Comparison of ENCODE assay signal across 36 cellular contexts in the genomic region with DNA sequence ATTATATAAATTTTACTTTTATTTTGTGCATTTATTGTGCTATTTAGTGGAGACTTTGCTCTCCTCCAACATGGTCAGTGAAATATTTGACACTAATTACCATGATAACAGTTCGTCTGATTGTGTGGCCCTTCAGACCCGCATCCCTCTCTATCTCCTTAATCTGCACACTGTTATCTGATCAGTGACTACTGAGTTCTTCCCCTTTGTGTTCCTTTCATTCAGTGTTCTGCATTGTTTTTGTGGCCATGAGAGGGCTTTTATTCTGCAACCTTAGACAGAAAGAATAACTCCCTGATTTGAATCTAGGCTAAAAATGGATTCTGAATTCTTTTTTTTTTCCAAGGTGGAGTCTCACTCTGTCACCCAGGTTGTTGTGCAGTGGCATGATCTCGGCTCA. TPM values are rescaled to one million over a fixed set of nuclear protein-coding genes. Genes with fewer than 3 reads are reported as not detected.
"Had no signal": no experiment of that assay in that cellular context is flagged by ENCODE, and none has a peak within 500 bp of the region (broad histone marks: within the 10 kb centered on the region; RNA-seq: fewer than 3 reads in every experiment).

No MANE protein-coding gene starts in this region.

- H3K27me3 Mint-ChIP-seq: activated B cell treated with CpG ODN at 0.5 μM for 24 hours; activated CD4-positive, alpha-beta T cell treated with anti-CD3 and anti-CD28 coated beads, Interleukin-2, amount 10 ng/mL, durations not matched to agents 7 days and 5 days; activated naive CD4-positive, alpha-beta T cell treated with anti-CD3 and anti-CD28 coated beads, Interleukin-2, amount 50 U/mL, for 24 hours; activated naive CD8-positive, alpha-beta T cell; activated naive CD8-positive, alpha-beta T cell treated with anti-CD3 and anti-CD28 coated beads, Interleukin-2, amount 10 ng/mL, durations not matched to agents 7 days and 5 days; activated T-cell treated with anti-CD3 and anti-CD28 coated beads, Interleukin-2, amount 50 U/mL, for 24 hours; brain; central memory CD8-positive, alpha-beta T cell had no signal

- ATAC-seq: activated CD8-positive, alpha-beta memory T cell treated with anti-CD3 and anti-CD28 coated beads, Interleukin-2, amount 10 ng/mL, durations not matched to agents 7 days and 5 days; activated CD8-positive, alpha-beta T cell treated with anti-CD3 and anti-CD28 coated beads, Interleukin-2, amount 10 ng/mL, durations not matched to agents 7 days and 5 days; activated naive CD8-positive, alpha-beta T cell treated with anti-CD3 and anti-CD28 coated beads, Interleukin-2, amount 50 U/mL, for 24 hours had no signal

- H3K4me1 ChIP-seq: ascending aorta had no signal

- H3K27ac ChIP-seq: ascending aorta, cardiac muscle cell, VCaP had no signal

- H3K9me3 ChIP-seq: ascending aorta had no signal

- H3K9me3 Mint-ChIP-seq: activated naive CD8-positive, alpha-beta T cell treated with anti-CD3 and anti-CD28 coated beads, Interleukin-2, amount 10 ng/mL, durations not matched to agents 7 days and 5 days; brain; central memory CD8-positive, alpha-beta T cell had no signal

- H3K27ac Mint-ChIP-seq: activated B cell treated with CpG ODN at 0.5 μM for 24 hours; activated CD4-positive, alpha-beta memory T cell treated with anti-CD3 and anti-CD28 coated beads, Interleukin-2, amount 10 ng/mL, durations not matched to agents 7 days and 5 days; activated CD4-positive, alpha-beta T cell treated with anti-CD3 and anti-CD28 coated beads, Interleukin-2, amount 10 ng/mL, durations not matched to agents 7 days and 5 days; activated CD8-positive, alpha-beta memory T cell treated with anti-CD3 and anti-CD28 coated beads, Interleukin-2, amount 10 ng/mL, durations not matched to agents 7 days and 5 days; activated CD8-positive, alpha-beta T cell treated with anti-CD3 and anti-CD28 coated beads, Interleukin-2, amount 10 ng/mL, durations not matched to agents 7 days and 5 days; activated naive CD4-positive, alpha-beta T cell treated with anti-CD3 and anti-CD28 coated beads, Interleukin-2, amount 10 ng/mL, durations not matched to agents 7 days and 5 days; activated naive CD4-positive, alpha-beta T cell treated with anti-CD3 and anti-CD28 coated beads, Interleukin-2, amount 50 U/mL, for 24 hours; activated naive CD8-positive, alpha-beta T cell; activated naive CD8-positive, alpha-beta T cell treated with anti-CD3 and anti-CD28 coated beads, Interleukin-2, amount 10 ng/mL, durations not matched to agents 7 days and 5 days; activated naive CD8-positive, alpha-beta T cell treated with anti-CD3 and anti-CD28 coated beads, Interleukin-2, amount 50 U/mL, for 24 hours; activated T-cell treated with anti-CD3 and anti-CD28 coated beads, Interleukin-2, amount 50 U/mL, for 24 hours; activated T-helper 2 cell treated with anti-CD3 and anti-CD28 coated beads, Interferon-gamma antibody, Interleukin-2, Interleukin-4, amounts not matched to agents 10 μg/mL and 5 μg/mL and 100 μg/mL, durations not matched to agents 14 hours and 24 hours and 36 hours; brain; T-helper 1 cell treated with Interleukin-12 subunit alpha and Interleukin-12 subunit beta and Interleukin-4 antibody, amounts not matched to agents 30 μg/mL and 1 μg/mL, for 36 hours; T-helper 2 cell treated with Interferon-gamma antibody and Interleukin-4, amounts not matched to agents 5 μg/mL and 100 μg/mL, for 36 hours had no signal

- FAIRE-seq: bronchial epithelial cell, TTC549 had no signal

- H3K27me3 ChIP-seq: ascending aorta, cardiac muscle cell had no signal

- H3K4me3 ChIP-seq: ascending aorta, cardiac muscle cell had no signal

- H3K36me3 ChIP-seq: ascending aorta, cardiac muscle cell had no signal

- H3K4me3 Mint-ChIP-seq: activated B cell treated with CpG ODN at 0.5 μM for 24 hours; activated CD4-positive, alpha-beta memory T cell treated with anti-CD3 and anti-CD28 coated beads, Interleukin-2, amount 10 ng/mL, durations not matched to agents 7 days and 5 days; activated CD4-positive, alpha-beta T cell treated with anti-CD3 and anti-CD28 coated beads, Interleukin-2, amount 10 ng/mL, durations not matched to agents 7 days and 5 days; activated CD8-positive, alpha-beta memory T cell treated with anti-CD3 and anti-CD28 coated beads, Interleukin-2, amount 10 ng/mL, durations not matched to agents 7 days and 5 days; activated CD8-positive, alpha-beta T cell treated with anti-CD3 and anti-CD28 coated beads, Interleukin-2, amount 10 ng/mL, durations not matched to agents 7 days and 5 days; activated naive CD4-positive, alpha-beta T cell treated with anti-CD3 and anti-CD28 coated beads, Interleukin-2, amount 10 ng/mL, durations not matched to agents 7 days and 5 days; activated naive CD4-positive, alpha-beta T cell treated with anti-CD3 and anti-CD28 coated beads, Interleukin-2, amount 50 U/mL, for 24 hours; activated naive CD8-positive, alpha-beta T cell; activated naive CD8-positive, alpha-beta T cell treated with anti-CD3 and anti-CD28 coated beads, Interleukin-2, amount 10 ng/mL, durations not matched to agents 7 days and 5 days; activated naive CD8-positive, alpha-beta T cell treated with anti-CD3 and anti-CD28 coated beads, Interleukin-2, amount 50 U/mL, for 24 hours; activated T-cell treated with anti-CD3 and anti-CD28 coated beads, Interleukin-2, amount 50 U/mL, for 24 hours; brain; central memory CD8-positive, alpha-beta T cell; T-helper 1 cell treated with Interleukin-12 subunit alpha and Interleukin-12 subunit beta and Interleukin-4 antibody, amounts not matched to agents 30 μg/mL and 1 μg/mL, for 36 hours; T-helper 2 cell treated with Interferon-gamma antibody and Interleukin-4, amounts not matched to agents 5 μg/mL and 100 μg/mL, for 36 hours had no signal

- DNase-seq: activated B cell treated with CpG ODN at 0.5 μM for 24 hours; activated CD4-positive, alpha-beta memory T cell treated with anti-CD3 and anti-CD28 coated beads, Interleukin-2, amount 10 ng/mL, durations not matched to agents 7 days and 5 days; activated CD4-positive, alpha-beta T cell treated with anti-CD3 and anti-CD28 coated beads for 4 hours; activated CD4-positive, alpha-beta T cell treated with anti-CD3 and anti-CD28 coated beads, Interleukin-2, amount 10 ng/mL, durations not matched to agents 7 days and 5 days; activated CD4-positive, alpha-beta T cell treated with anti-CD3 and anti-CD28 coated beads, Interleukin-2, amount 50 U/mL, for 48 hours; activated CD4-positive, CD25-positive, alpha-beta regulatory T cell treated with anti-CD3 and anti-CD28 coated beads, Interleukin-2, amount 50 U/mL, for 72 hours; activated CD8-positive, alpha-beta memory T cell treated with anti-CD3 and anti-CD28 coated beads for 24 hours; activated CD8-positive, alpha-beta memory T cell treated with anti-CD3 and anti-CD28 coated beads, Interleukin-2, amount 10 ng/mL, durations not matched to agents 7 days and 5 days; activated CD8-positive, alpha-beta memory T cell treated with anti-CD3 and anti-CD28 coated beads, Interleukin-2, amount 50 U/mL, for 48 hours; activated CD8-positive, alpha-beta T cell treated with anti-CD3 and anti-CD28 coated beads, Interleukin-2, amount 10 ng/mL, durations not matched to agents 7 days and 5 days; activated effector memory CD4-positive, alpha-beta T cell treated with Interleukin-2 at 50 U/mL for 16 hours; activated gamma-delta T cell; activated naive CD4-positive, alpha-beta T cell treated with anti-CD3 and anti-CD28 coated beads, Interleukin-2, amount 10 ng/mL, durations not matched to agents 7 days and 5 days; activated naive CD4-positive, alpha-beta T cell treated with Interleukin-2 at 50 U/mL for 16 hours; activated naive CD8-positive, alpha-beta T cell treated with anti-CD3 and anti-CD28 coated beads, Interleukin-2, amount 10 ng/mL, durations not matched to agents 7 days and 5 days; activated naive CD8-positive, alpha-beta T cell treated with anti-CD3 and anti-CD28 coated beads, Interleukin-2, amount 50 U/mL, for 24 hours; activated T-cell treated with anti-CD3 and anti-CD28 coated beads, Interleukin-2, amount 50 U/mL, for 24 hours; activated T-cell treated with anti-CD3 and anti-CD28 coated beads, Interleukin-2, amount 50 U/mL, for 48 hours; amygdala; anterior cingulate cortex; caudate nucleus; T-helper 1 cell; T-helper 2 cell; T-helper 9 cell had no signal

- H3K36me3 Mint-ChIP-seq: activated CD8-positive, alpha-beta memory T cell treated with anti-CD3 and anti-CD28 coated beads, Interleukin-2, amount 10 ng/mL, durations not matched to agents 7 days and 5 days; activated naive CD8-positive, alpha-beta T cell; activated naive CD8-positive, alpha-beta T cell treated with anti-CD3 and anti-CD28 coated beads, Interleukin-2, amount 10 ng/mL, durations not matched to agents 7 days and 5 days; brain had no signal

RNA-seq across cellular contexts. Expression of gene FMN1, which starts 11.9 kb away (rescaled TPM):
- total RNA-seq: activated CD8-positive, alpha-beta memory T cell treated with anti-CD3 and anti-CD28 coated beads, Interleukin-2, amount 10 ng/mL, durations not matched to agents 7 days and 5 days had no signal
